17 cellular contexts compared by ENCODE assay signal in the genomic region with DNA sequence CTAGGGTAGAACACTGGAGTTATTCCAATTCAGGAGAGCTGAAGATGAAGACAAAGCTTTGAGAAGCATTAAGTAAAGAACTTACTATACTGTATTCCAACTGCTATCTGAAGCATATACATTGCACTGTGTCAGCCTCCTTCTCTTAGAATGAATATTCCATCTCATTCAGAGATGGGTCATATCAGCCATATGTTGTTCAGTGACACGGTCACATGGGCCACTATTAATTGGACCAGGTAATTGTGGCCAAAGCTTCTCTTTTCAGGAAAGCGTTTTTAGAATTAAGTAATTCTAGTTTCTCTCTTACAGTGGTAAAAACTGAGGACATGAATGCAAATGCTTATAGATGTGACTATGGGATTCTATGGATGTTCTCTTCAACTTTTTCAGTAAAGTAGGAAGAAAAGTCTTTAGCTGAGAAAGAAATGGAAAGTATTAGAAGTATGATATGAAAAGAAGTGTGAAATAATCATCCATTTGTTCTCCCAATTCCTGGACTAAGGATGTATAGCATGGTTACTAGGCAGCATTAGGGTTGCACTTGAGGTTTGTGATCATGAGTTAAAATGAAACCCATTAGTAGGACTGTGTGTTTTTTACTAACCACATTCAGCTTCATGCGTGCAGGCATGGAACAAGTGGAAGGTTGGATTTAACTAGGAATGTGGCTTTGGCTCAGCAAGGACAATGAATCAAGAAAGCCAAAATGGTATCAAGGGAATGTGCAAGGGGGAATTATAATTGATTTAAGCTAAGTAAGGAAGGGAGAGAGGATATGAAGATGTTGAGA. TPM values are rescaled to one million over a fixed set of nuclear protein-coding genes. Genes with fewer than 3 reads are reported as not detected.
A peak's percentile ranks its signal among the peaks of the same experiment; 100 is the strongest.
DNase-seq lines count a peak whose midpoint lies in the region; ATAC-seq and TF ChIP-seq lines count a peak whose summit lies in the region.
"Had no signal": no experiment of that assay in that cellular context is flagged by ENCODE, and none has a peak within 500 bp of the region (broad histone marks: within the 10 kb centered on the region; RNA-seq: fewer than 3 reads in every experiment).

No MANE protein-coding gene starts in this region.

- H3K9me3 ChIP-seq in MG63 = peaks cover 11% of the 10 kb centered on the region
- H3K9me3 ChIP-seq: thoracic aorta had no signal

- CTCF ChIA-PET in Calu3 (lab: Charles Lee) = no interaction called here

- intact Hi-C loops in Calu3 (cut with micrococcal nuclease; ENCODE audit: unreplicated experiment) = no loop called here

- H3K36me3 ChIP-seq in MG63 = no peaks in the 10 kb centered on the region
- H3K36me3 ChIP-seq: esophagus muscularis mucosa, thoracic aorta had no signal

- TF ChIP-seq CTCF in Calu3 (IDR thresholded peaks at IDR 0.05; ENCODE audit: unreplicated experiment) = no peak

- H3K4me3 Mint-ChIP-seq in Calu3 (ENCODE audit: low read depth, unreplicated experiment) = no peak overlapping the region
- H3K4me3 Mint-ChIP-seq: activated CD8-positive, alpha-beta T cell treated with anti-CD3 and anti-CD28 coated beads for 36 hours had no signal

- H3K4me3 ChIP-seq in MG63 = no peak overlapping the region
- H3K4me3 ChIP-seq: esophagus muscularis mucosa, SK-N-MC, thoracic aorta had no signal

- TF ChIP-seq POLR2A in GM18505 (IDR thresholded peaks at IDR 0.05; ENCODE audit: borderline replicate concordance, extremely low read depth, insufficient read depth, insufficient read length) = no peak

- H3K27ac Mint-ChIP-seq in Calu3 (ENCODE audit: unreplicated experiment) = no peak overlapping the region
- H3K27ac Mint-ChIP-seq: activated CD8-positive, alpha-beta T cell treated with anti-CD3 and anti-CD28 coated beads for 36 hours had no signal

- H3K27me3 ChIP-seq in MG63 = peaks cover 2% of the 10 kb centered on the region
- H3K27me3 ChIP-seq: esophagus muscularis mucosa had no signal

- DNase-seq in Calu3 = no peak
- DNase-seq in left lobe of liver (ENCODE audit: low spot score) = no peak
- DNase-seq in SKM-1 treated with dmso at 0.1 percent for 144 hours (lab: John Stamatoyannopoulos, UW; ENCODE audit: unreplicated experiment) = no peak
- DNase-seq in MG63 = no peak
- DNase-seq: activated CD8-positive, alpha-beta T cell treated with anti-CD3 and anti-CD28 coated beads for 36 hours; activated gamma-delta T cell; dermis blood vessel endothelial cell; hippocampal formation; MV-4-11; OCI-M1 had no signal

- H3K36me3 Mint-ChIP-seq in Calu3 (ENCODE audit: insufficient read depth, unreplicated experiment) = no peaks in the 10 kb centered on the region

- ATAC-seq in GM18505 (IDR thresholded peaks at IDR 0.05; ENCODE audit: unreplicated experiment) (peak; percentile 50), GM19463 (IDR thresholded peaks at IDR 0.05; ENCODE audit: unreplicated experiment) (peak; percentile 92), HG02798 (IDR thresholded peaks at IDR 0.05; ENCODE audit: poor library complexity, unreplicated experiment) (peak; percentile 74), HG03442 (IDR thresholded peaks at IDR 0.05; ENCODE audit: unreplicated experiment) (peak; percentile 86), left lobe of liver (no peak)
- ATAC-seq: activated CD8-positive, alpha-beta T cell treated with anti-CD3 and anti-CD28 coated beads for 36 hours had no signal

- H3K9me3 Mint-ChIP-seq in Calu3 (ENCODE audit: low read depth, unreplicated experiment) = peaks cover 8% of the 10 kb centered on the region

- H3K27me3 Mint-ChIP-seq in Calu3 (ENCODE audit: unreplicated experiment) = no peaks in the 10 kb centered on the region

- BruUV-seq in Calu3 (replicated peaks; lab: Mats Ljungman, UMichigan) = no TSS peak

- H3K4me1 Mint-ChIP-seq in Calu3 (ENCODE audit: low read depth, unreplicated experiment) = no peaks in the 10 kb centered on the region

RNA-seq across cellular contexts. Expression of gene CETN3, which starts 40.9 kb away (rescaled TPM):
- 30.0 and 40.3 TPM in 2 replicates for total RNA-seq in Calu3 (2022)
- 5.6 TPM for total RNA-seq in left lobe of liver
- 24.5 and 44.6 TPM in 2 replicates for total RNA-seq in MG63 (2014; rRNA removed; shearing (Covaris generic); ENCODE audit: low replicate concordance)
